Comparison of ENCODE assay signal across 9 cellular contexts in the genomic region with DNA sequence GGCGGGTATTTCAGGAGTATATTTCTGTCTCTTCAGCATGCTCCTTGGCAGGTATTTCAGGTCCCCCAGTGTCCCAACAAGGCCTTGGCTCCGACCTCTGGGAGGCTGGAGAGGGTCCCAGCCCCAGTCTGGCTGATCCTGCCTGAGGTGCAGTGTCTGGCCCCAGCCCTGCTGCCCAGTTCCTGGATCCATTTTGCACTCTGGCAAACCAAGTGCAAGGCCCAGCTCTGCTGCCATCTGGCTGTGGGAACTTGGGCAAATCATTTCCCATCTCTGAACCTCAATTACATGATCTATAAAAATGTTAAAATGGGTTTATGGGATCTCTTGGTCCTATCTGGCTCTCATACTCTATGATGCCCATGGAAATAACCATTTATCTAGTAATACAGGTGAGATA.
DNase-seq lines count a peak whose midpoint lies in the region; ATAC-seq and TF ChIP-seq lines count a peak whose summit lies in the region.
"Had no signal": no experiment of that assay in that cellular context is flagged by ENCODE, and none has a peak within 500 bp of the region (broad histone marks: within the 10 kb centered on the region; RNA-seq: fewer than 3 reads in every experiment).

No MANE protein-coding gene starts in this region.

- H3K36me3 ChIP-seq in cardiac muscle cell (no peaks in the 10 kb centered on the region), uterus (no peaks in the 10 kb centered on the region), Caco-2 (ENCODE audit: control insufficient read depth, insufficient read depth, low read length) (no peaks in the 10 kb centered on the region)

- intact Hi-C loops in right cardiac atrium (cut with DNase I) = no loop called here
- intact Hi-C loops in uterus (cut with DNase I; ENCODE audit: low total_unique reads) = no loop called here
- intact Hi-C loops in Caco-2 (cut with micrococcal nuclease; ENCODE audit: unreplicated experiment) = loop anchor here (1.0 kb wide), 1 partner anchor 115 kb away; no protein-coding TSS in a partner anchor

- H3K4me1 Mint-ChIP-seq in Caco-2 (ENCODE audit: low read depth, unreplicated experiment) = no peaks in the 10 kb centered on the region

- H3K4me1 ChIP-seq in cardiac muscle cell (ENCODE audit: low read depth) (peaks cover 49% of the 10 kb centered on the region), right cardiac atrium (ENCODE audit: control insufficient read depth, insufficient read depth, low read length) (no peaks in the 10 kb centered on the region), uterus (no peaks in the 10 kb centered on the region), Caco-2 (no peaks in the 10 kb centered on the region)

- POLR2A ChIA-PET in Caco-2 (lab: Charles Lee) = no interaction called here

- H3K36me3 Mint-ChIP-seq in Caco-2 (ENCODE audit: insufficient read depth, unreplicated experiment) = no peaks in the 10 kb centered on the region

- DNase-seq in cardiac muscle cell (ENCODE audit: low read depth in 1 of 2, low spot score in 1 of 2) (peak in 1 of 2 donors; percentile 37), right cardiac atrium (no peak), SK-MEL-5 (ENCODE audit: low read depth, low spot score) (peak; percentile 44), glomerular visceral epithelial cell (ENCODE audit: extremely low spot score) (peak; percentile 21), uterus (no peak), putamen (ENCODE audit: low spot score) (no peak), NK-92 (lab: John Stamatoyannopoulos, UW; ENCODE audit: unreplicated experiment) (no peak), Caco-2 (no peak)

- 88% methylated on average over 2 of the region's 2 CpGs for WGBS in right cardiac atrium

- ATAC-seq in right cardiac atrium = no peak

- in situ Hi-C loops in SK-MEL-5 (cut with HindIII; ENCODE audit: low pct_unique_long_range_greater_than_20kb, low sequenced_read_pairs) = no loop called here

- H3K4me3 ChIP-seq in cardiac muscle cell = no peak overlapping the region
- no peak overlapping the region for H3K4me3 ChIP-seq in right cardiac atrium (ENCODE audit: low read length)
- no peak overlapping the region for H3K4me3 ChIP-seq in uterus
- H3K4me3 ChIP-seq in Caco-2 (ENCODE audit: low read depth, low read length) = no peak overlapping the region

- H3K27me3 ChIP-seq in cardiac muscle cell (no peaks in the 10 kb centered on the region), right cardiac atrium (ENCODE audit: control insufficient read depth, insufficient read depth) (no peaks in the 10 kb centered on the region), uterus (no peaks in the 10 kb centered on the region), Caco-2 (replicated peaks; ENCODE audit: control insufficient read depth, insufficient read depth, low read length) (no peaks in the 10 kb centered on the region)

- BruUV-seq in Caco-2 (replicated peaks; lab: Mats Ljungman, UMichigan) = no TSS peak

- peak; percentile 48 for TF ChIP-seq CTCF in cardiac muscle cell (IDR thresholded peaks at IDR 0.05; ENCODE audit: low read depth, low read length)
- TF ChIP-seq CTCF in uterus (IDR thresholded peaks at IDR 0.05) = peak; percentile 18 to 35 (median 26)
- TF ChIP-seq CTCF in Caco-2 (IDR thresholded peaks at IDR 0.05; ENCODE audit: insufficient read depth in 1 of 2, low read depth in 1 of 2, low read length in 1 of 2, severe bottlenecking in 1 of 2, unreplicated experiment in 1 of 2) = no peak

- H3K27ac Mint-ChIP-seq in Caco-2 (ENCODE audit: unreplicated experiment) = no peak overlapping the region
- H3K27ac Mint-ChIP-seq: T-helper 1 cell treated with Interleukin-12 subunit alpha and Interleukin-12 subunit beta and Interleukin-4 antibody, amounts not matched to agents 30 μg/mL and 1 μg/mL, for 36 hours had no signal

- H3K9me3 ChIP-seq in cardiac muscle cell (ENCODE audit: low read depth) = no peaks in the 10 kb centered on the region
- no peaks in the 10 kb centered on the region for H3K9me3 ChIP-seq in right cardiac atrium (ENCODE audit: control insufficient read depth, low read length)
- H3K9me3 ChIP-seq in uterus = no peaks in the 10 kb centered on the region
- no peaks in the 10 kb centered on the region for H3K9me3 ChIP-seq in Caco-2

- H3K4me3 Mint-ChIP-seq in Caco-2 (ENCODE audit: unreplicated experiment) = no peak overlapping the region
- H3K4me3 Mint-ChIP-seq: T-helper 1 cell treated with Interleukin-12 subunit alpha and Interleukin-12 subunit beta and Interleukin-4 antibody, amounts not matched to agents 30 μg/mL and 1 μg/mL, for 36 hours had no signal

- H3K27ac ChIP-seq in cardiac muscle cell (no peak overlapping the region), right cardiac atrium (ENCODE audit: low read length) (no peak overlapping the region), uterus (no peak overlapping the region)

- CTCF ChIA-PET in Caco-2 (lab: Charles Lee) = no interaction called here

- TF ChIP-seq POLR2A in uterus (IDR thresholded peaks at IDR 0.05) = no peak

- no peaks in the 10 kb centered on the region for H3K9me3 Mint-ChIP-seq in Caco-2 (ENCODE audit: unreplicated experiment)
- H3K9me3 Mint-ChIP-seq: T-helper 1 cell treated with Interleukin-12 subunit alpha and Interleukin-12 subunit beta and Interleukin-4 antibody, amounts not matched to agents 30 μg/mL and 1 μg/mL, for 36 hours had no signal

- no peaks in the 10 kb centered on the region for H3K27me3 Mint-ChIP-seq in Caco-2 (ENCODE audit: insufficient read depth, unreplicated experiment)

Comparison
In these comparisons a context has a peak if more than half of its experiments do, and no peak if none do; other contexts are left out.
1. DNase-seq: peak in SK-MEL-5 (single experiment) and glomerular visceral epithelial cell (single experiment); none in right cardiac atrium (0 of 3), uterus (0 of 2), putamen (single experiment), NK-92 (single experiment) and Caco-2 (0 of 2).
2. CTCF ChIP-seq: peak in cardiac muscle cell (single experiment) and uterus (4 of 4); none in Caco-2 (0 of 2).